Comparison of ENCODE assay signal across 9 cellular contexts in genomic region chr16:56866955-56867830, GRCh38. TPM values are rescaled to one million over a fixed set of nuclear protein-coding genes. Genes with fewer than 3 reads are reported as not detected.
DNase-seq lines count a peak whose midpoint lies in the region; ATAC-seq, FAIRE-seq and TF ChIP-seq lines count a peak whose summit lies in the region.
"Had no signal": no experiment of that assay in that cellular context is flagged by ENCODE, and none has a peak within 500 bp of the region (broad histone marks: within the 10 kb centered on the region; RNA-seq: fewer than 3 reads in every experiment).

No MANE protein-coding gene starts in this region.

- POLR2A ChIA-PET in Caco-2 (lab: Charles Lee) (interaction anchor here (0.8 kb wide), 1 partner anchor 64 kb away, joined by 3 read pairs; no protein-coding TSS in a partner anchor), HEK293 (lab: Yijun Ruan, JAX) (no interaction called here), OCI-LY7 (lab: Charles Lee) (interaction anchor here (0.5 to 3.9 kb wide), 8 partner anchors 13 to 1415 kb away, joined by 3 to 20 read pairs (median 3); no protein-coding TSS in a partner anchor)

- H3K4me3 ChIP-seq in Caco-2 (ENCODE audit: low read depth, low read length) (no peak overlapping the region), HEK293 (ENCODE audit: low read depth, low read length) (no peak overlapping the region), OCI-LY7 (ENCODE audit: low read depth, low read length, poor library complexity, severe bottlenecking) (no peak overlapping the region), astrocyte (ENCODE audit: insufficient read depth, low read depth, low read length) (no peak overlapping the region), hepatocyte (no peak overlapping the region), small intestine (ENCODE audit: low read depth in 1 of 2, low read length in 2 of 2) (no peak overlapping the region)

- H3K4me3 Mint-ChIP-seq in Caco-2 (ENCODE audit: unreplicated experiment): no peak overlapping the region
- no peak overlapping the region for H3K4me3 Mint-ChIP-seq in astrocyte (ENCODE audit: unreplicated experiment)

- H3K27ac ChIP-seq in HEK293 (ENCODE audit: extremely low read depth, low read depth, low read length) (no peak overlapping the region), OCI-LY7 (ENCODE audit: low read depth, low read length, poor library complexity, severe bottlenecking) (no peak overlapping the region), astrocyte (ENCODE audit: low read depth, low read length) (no peak overlapping the region), hepatocyte (no peak overlapping the region), small intestine (ENCODE audit: low read depth in 1 of 2, low read length in 1 of 2) (no peak overlapping the region)

- BruUV-seq in Caco-2 (replicated peaks; lab: Mats Ljungman, UMichigan): no TSS peak
- no TSS peak for BruUV-seq in OCI-LY7 (replicated peaks; lab: Mats Ljungman, UMichigan)

- 64% methylated on average over 22 of the region's 23 CpGs for WGBS in hepatocyte (ENCODE audit: low lambda C conversion rate, missing lambda C conversion rate)
- 50 to 55% (median 55%) methylated on average over 22 to 23 of the region's 23 CpGs for WGBS in small intestine, 3 donors

- H3K4me1 Mint-ChIP-seq in Caco-2 (ENCODE audit: low read depth, unreplicated experiment): peaks cover 35% of the 10 kb centered on the region
- no peaks in the 10 kb centered on the region for H3K4me1 Mint-ChIP-seq in astrocyte (ENCODE audit: low read depth, unreplicated experiment)

- FAIRE-seq in astrocyte (lab: Jason Lieb, UNC) (peak; percentile 47), small intestine (lab: Jason Lieb, UNC) (no peak)

- H3K4me2 ChIP-seq in OCI-LY7 (ENCODE audit: low read length): peak overlapping the region; percentile 41
- H3K4me2 ChIP-seq in astrocyte (ENCODE audit: low read length): no peak overlapping the region
- H3K4me2 ChIP-seq in hepatocyte: no peak overlapping the region

- no peak for ATAC-seq in GM19035 (IDR thresholded peaks at IDR 0.05; ENCODE audit: unreplicated experiment)
- ATAC-seq in GM19395 (IDR thresholded peaks at IDR 0.05; ENCODE audit: unreplicated experiment): no peak

- H3K27me3 Mint-ChIP-seq in Caco-2 (ENCODE audit: insufficient read depth, unreplicated experiment) (no peaks in the 10 kb centered on the region), astrocyte (ENCODE audit: low read depth, unreplicated experiment) (peaks cover 4% of the 10 kb centered on the region)

- H3K27ac Mint-ChIP-seq in Caco-2 (ENCODE audit: unreplicated experiment) (peak overlapping the region; percentile 60), astrocyte (ENCODE audit: unreplicated experiment) (no peak overlapping the region)

- H4K20me1 ChIP-seq in OCI-LY7 (ENCODE audit: insufficient read depth, low read length) (no peaks in the 10 kb centered on the region), astrocyte (ENCODE audit: insufficient read depth, low read length) (no peaks in the 10 kb centered on the region), hepatocyte (ENCODE audit: insufficient read depth, poor library complexity, severe bottlenecking) (no peaks in the 10 kb centered on the region)

- H3K9ac ChIP-seq in astrocyte (ENCODE audit: low read length): no peak overlapping the region

- TF ChIP-seq CTCF in Caco-2 (IDR thresholded peaks at IDR 0.05; ENCODE audit: insufficient read depth in 1 of 2, low read depth in 1 of 2, low read length in 1 of 2, severe bottlenecking in 1 of 2, unreplicated experiment in 1 of 2) (peak; percentile 76 to 83), HEK293 (tag by site-specific recombination; IDR thresholded peaks at IDR 0.05) (peak; percentile 45), OCI-LY7 (conservative IDR thresholded peaks at IDR 0.05; ENCODE audit: low read length) (peak; percentile 96), astrocyte (IDR thresholded peaks at IDR 0.05; ENCODE audit: insufficient read depth, low read depth, low read length) (peak; percentile 79), hepatocyte (IDR thresholded peaks at IDR 0.05; ENCODE audit: poor library complexity) (peak; percentile 70)

- H3K9me3 ChIP-seq in Caco-2 (no peaks in the 10 kb centered on the region), HEK293 (ENCODE audit: control insufficient read depth, insufficient read depth, low read depth, low read length) (no peaks in the 10 kb centered on the region), OCI-LY7 (ENCODE audit: low read length) (no peaks in the 10 kb centered on the region), astrocyte (ENCODE audit: insufficient read depth, low read depth, low read length) (no peaks in the 10 kb centered on the region), hepatocyte (ENCODE audit: low read depth) (no peaks in the 10 kb centered on the region), small intestine (ENCODE audit: control insufficient read depth, low read depth) (no peaks in the 10 kb centered on the region)

- no peaks in the 10 kb centered on the region for H3K9me3 Mint-ChIP-seq in Caco-2 (ENCODE audit: unreplicated experiment)
- no peaks in the 10 kb centered on the region for H3K9me3 Mint-ChIP-seq in astrocyte (ENCODE audit: unreplicated experiment)

- peak overlapping the region; percentile 91 for H2AFZ ChIP-seq in OCI-LY7 (ENCODE audit: low read length)
- peak overlapping the region; percentile 48 for H2AFZ ChIP-seq in astrocyte (ENCODE audit: low read depth, low read length)
- H2AFZ ChIP-seq in hepatocyte: no peak overlapping the region

- no peaks in the 10 kb centered on the region for H3K27me3 ChIP-seq in Caco-2 (replicated peaks; ENCODE audit: control insufficient read depth, insufficient read depth, low read length)
- no peaks in the 10 kb centered on the region for H3K27me3 ChIP-seq in astrocyte (ENCODE audit: insufficient read depth, low read length)
- no peaks in the 10 kb centered on the region for H3K27me3 ChIP-seq in hepatocyte
- no peaks in the 10 kb centered on the region for H3K27me3 ChIP-seq in small intestine (ENCODE audit: control insufficient read depth in 2 of 2, insufficient read depth in 2 of 2, low read length in 2 of 2)

- CTCF ChIA-PET in Caco-2 (lab: Charles Lee) (interaction anchor here (0.8 to 2.9 kb wide), 5 partner anchors 13 to 179 kb away, joined by 3 to 15 read pairs (median 4); no protein-coding TSS in a partner anchor), HEK293 (lab: Yijun Ruan, JAX) (interaction anchor here (0.5 to 2.8 kb wide), 24 partner anchors 8 to 1493 kb away, joined by 3 to 22 read pairs (median 3); no protein-coding TSS in a partner anchor), OCI-LY7 (lab: Charles Lee; ENCODE audit: unreplicated experiment) (interaction anchor here (0.7 to 1.5 kb wide), 8 partner anchors 10 to 106 kb away, joined by 3 to 12 read pairs (median 3); no protein-coding TSS in a partner anchor)

- no peaks in the 10 kb centered on the region for H3K79me2 ChIP-seq in OCI-LY7 (ENCODE audit: insufficient read depth, low read depth, low read length)
- H3K79me2 ChIP-seq in astrocyte (ENCODE audit: insufficient read depth, low read length): no peaks in the 10 kb centered on the region
- no peaks in the 10 kb centered on the region for H3K79me2 ChIP-seq in hepatocyte

- H3K4me1 ChIP-seq in Caco-2: peaks cover 38% of the 10 kb centered on the region
- H3K4me1 ChIP-seq in HEK293 (ENCODE audit: control insufficient read depth, insufficient read depth, low read length): no peaks in the 10 kb centered on the region
- peaks cover 44% of the 10 kb centered on the region for H3K4me1 ChIP-seq in OCI-LY7 (ENCODE audit: insufficient read depth, low read length, poor library complexity, severe bottlenecking)
- H3K4me1 ChIP-seq in astrocyte (ENCODE audit: insufficient read depth, low read length): no peaks in the 10 kb centered on the region
- H3K4me1 ChIP-seq in hepatocyte (ENCODE audit: insufficient read depth): no peaks in the 10 kb centered on the region
- H3K4me1 ChIP-seq in small intestine (ENCODE audit: control insufficient read depth in 2 of 2, insufficient read depth in 1 of 2, low read depth in 1 of 2, low read length in 1 of 2): no peaks in the 10 kb centered on the region

- H3K36me3 Mint-ChIP-seq in Caco-2 (ENCODE audit: insufficient read depth, unreplicated experiment): peaks cover 7% of the 10 kb centered on the region
- no peaks in the 10 kb centered on the region for H3K36me3 Mint-ChIP-seq in astrocyte (ENCODE audit: low read depth, unreplicated experiment)

- DNase-seq in Caco-2: peak in 1 of 2 experiments; percentile 68
- peak; percentile 82 for DNase-seq in OCI-LY7 (ENCODE audit: low spot score)
- DNase-seq in astrocyte (ENCODE audit: low read depth): peak; percentile 34
- peak; percentile 77 for DNase-seq in hepatocyte (ENCODE audit: low spot score)
- DNase-seq in small intestine: peak; percentile 63

- intact Hi-C loops in Caco-2 (cut with micrococcal nuclease; ENCODE audit: unreplicated experiment) (loop anchor here (1.0 kb wide), 3 partner anchors 66 to 300 kb away; no protein-coding TSS in a partner anchor), OCI-LY7 (cut with micrococcal nuclease; ENCODE audit: unreplicated experiment) (loop anchor here (1.0 to 2.0 kb wide), 3 partner anchors 22 to 84 kb away; partner anchors contain the start of gene HERPUD1)

- H3K9me2 ChIP-seq in OCI-LY7 (ENCODE audit: insufficient read depth, low read length) (no peaks in the 10 kb centered on the region), hepatocyte (replicated peaks; ENCODE audit: insufficient read depth) (no peaks in the 10 kb centered on the region)

- H3K36me3 ChIP-seq in Caco-2 (ENCODE audit: control insufficient read depth, insufficient read depth, low read length) (no peaks in the 10 kb centered on the region), HEK293 (ENCODE audit: control insufficient read depth in 2 of 2, insufficient read depth in 1 of 2, low read length in 2 of 2) (no peaks in the 10 kb centered on the region), OCI-LY7 (ENCODE audit: insufficient read depth, low read length) (no peaks in the 10 kb centered on the region), astrocyte (ENCODE audit: insufficient read depth, low read length) (no peaks in the 10 kb centered on the region), hepatocyte (replicated peaks; ENCODE audit: insufficient read depth, low read depth) (no peaks in the 10 kb centered on the region), small intestine (ENCODE audit: control insufficient read depth in 2 of 2, insufficient read depth in 2 of 2, low read length in 2 of 2) (no peaks in the 10 kb centered on the region)

RNA-seq across cellular contexts. Expression of gene SLC12A3, which starts 2.2 kb away (rescaled TPM):
- total RNA-seq in Caco-2 (2022): 0.67 and 0.73 TPM in 2 replicates
- 0.25 and 1.6 TPM in 2 replicates for total RNA-seq in OCI-LY7 (2014; rRNA removed; shearing (Covaris generic))
- 0.63 and 0.88 TPM in 2 replicates for total RNA-seq in OCI-LY7 (2022)
- total RNA-seq in astrocyte: 0.07 and 0.18 TPM in 2 replicates
- not detected in 2 replicates for total RNA-seq in hepatocyte
- not detected in 2 replicates for polyA plus RNA-seq in hepatocyte
- polyA plus RNA-seq in small intestine: under 1 TPM in 1 of 3 donors, not detected in 2; 0.04 TPM
- total RNA-seq: activated CD8-positive, alpha-beta memory T cell treated with anti-CD3 and anti-CD28 coated beads for 36 hours had no signal

Comparison
In these comparisons a context has a peak if more than half of its experiments do, and no peak if none do; other contexts are left out.
1. CTCF ChIP-seq: peak in every context shown above with its lines; median percentile 96 in OCI-LY7; 80 in Caco-2; 79 in astrocyte; 70 in hepatocyte; 45 in HEK293.